8 cellular contexts compared by ENCODE assay signal in genomic region chr16:85029413-85029794, GRCh38. TPM values are rescaled to one million over a fixed set of nuclear protein-coding genes. Genes with fewer than 3 reads are reported as not detected.
A peak's percentile ranks its signal among the peaks of the same experiment; 100 is the strongest.
DNase-seq lines count a peak whose midpoint lies in the region; ATAC-seq and TF ChIP-seq lines count a peak whose summit lies in the region.

No MANE protein-coding gene starts in this region.

- no peak overlapping the region for H4K12ac ChIP-seq in trophoblast cell (ENCODE audit: low read depth, low read length)

- no peak overlapping the region for H2BK12ac ChIP-seq in trophoblast cell (ENCODE audit: low read length)

- H3K79me1 ChIP-seq in trophoblast cell (ENCODE audit: low read length): peaks cover 7% of the 10 kb centered on the region

- H3K36me3 ChIP-seq in BE2C (no peaks in the 10 kb centered on the region), trophoblast cell (ENCODE audit: control insufficient read depth in 1 of 2, insufficient read depth in 2 of 2, low read length in 2 of 2) (no peaks in the 10 kb centered on the region)

- H3K27ac ChIP-seq in coronary artery: peak overlapping the region in 1 of 2 donors; percentile 90
- H3K27ac ChIP-seq in trophoblast cell (ENCODE audit: low read depth, low read length): no peak overlapping the region

- no peak overlapping the region for H2BK5ac ChIP-seq in trophoblast cell (ENCODE audit: low read depth, low read length, poor library complexity)

- DNase-seq in BE2C (peak; percentile 65), coronary artery (ENCODE audit: low spot score) (no peak), trophoblast cell (peak; percentile 65 to 85)
- DNase-seq in activated CD4-positive, CD25-positive, alpha-beta regulatory T cell treated with anti-CD3 and anti-CD28 coated beads, Interleukin-2, amount 50 U/mL, for 72 hours: peak; percentile 40

- no peak overlapping the region for H2AFZ ChIP-seq in trophoblast cell (ENCODE audit: insufficient read depth, low read length, poor library complexity)

- no peak overlapping the region for H3K4ac ChIP-seq in trophoblast cell (ENCODE audit: low read depth, low read length)

- H4K91ac ChIP-seq in trophoblast cell (ENCODE audit: low read depth, low read length): no peak overlapping the region

- H3K79me2 ChIP-seq in trophoblast cell (ENCODE audit: control insufficient read depth, insufficient read depth, low read length, poor library complexity): peaks cover 6% of the 10 kb centered on the region

- H3K27me3 ChIP-seq in BE2C (no peaks in the 10 kb centered on the region), trophoblast cell (ENCODE audit: insufficient read depth, low read length) (no peaks in the 10 kb centered on the region)

- H3K9ac ChIP-seq in trophoblast cell (ENCODE audit: low read length): no peak overlapping the region

- H3K18ac ChIP-seq in trophoblast cell (ENCODE audit: low read length): no peak overlapping the region

- H3K23ac ChIP-seq in trophoblast cell (ENCODE audit: low read length): no peak overlapping the region

- no peak overlapping the region for H2BK120ac ChIP-seq in trophoblast cell (ENCODE audit: insufficient read depth, low read length, poor library complexity)

- H3K4me1 ChIP-seq in BE2C (peaks cover 7% of the 10 kb centered on the region), trophoblast cell (ENCODE audit: control insufficient read depth in 1 of 2, insufficient read depth in 2 of 2, low read length in 2 of 2) (peaks cover 19 to 22% of the 10 kb centered on the region in 2 experiments)

- H3K4me3 ChIP-seq in BE2C (ENCODE audit: low read depth, low read length) (peak overlapping the region; percentile 54), coronary artery (peak overlapping the region; percentile 99), trophoblast cell (ENCODE audit: low read depth, low read length) (no peak overlapping the region)

- H3K4me2 ChIP-seq in trophoblast cell (ENCODE audit: low read length): no peak overlapping the region

- no peak overlapping the region for H3K14ac ChIP-seq in trophoblast cell (ENCODE audit: low read length)

- no peak overlapping the region for H2AK5ac ChIP-seq in trophoblast cell (ENCODE audit: low read length)

- TF ChIP-seq CTCF in BE2C (IDR thresholded peaks at IDR 0.05; ENCODE audit: low read depth, low read length): no peak
- no peak for TF ChIP-seq CTCF in coronary artery (IDR thresholded peaks at IDR 0.05)

- ATAC-seq in HG02938 (IDR thresholded peaks at IDR 0.05; ENCODE audit: unreplicated experiment) (peak; percentile 39), GM18520 (IDR thresholded peaks at IDR 0.05; ENCODE audit: unreplicated experiment) (no peak), HG02840 (IDR thresholded peaks at IDR 0.05; ENCODE audit: low FRiP score, unreplicated experiment) (no peak), HG02763 (IDR thresholded peaks at IDR 0.05; ENCODE audit: unreplicated experiment) (no peak)

- H3K9me3 ChIP-seq in BE2C (no peaks in the 10 kb centered on the region), trophoblast cell (ENCODE audit: insufficient read depth, low read depth, low read length) (no peaks in the 10 kb centered on the region)

- H4K8ac ChIP-seq in trophoblast cell (ENCODE audit: low read depth, low read length): no peak overlapping the region

- WGBS in trophoblast cell (ENCODE audit: extremely low coverage, insufficient coverage, insufficient read length): no CpG with 5 or more reads among the region's 5 CpGs

RNA-seq across cellular contexts. Expression of gene KIAA0513, which starts 1.8 kb away (rescaled TPM):
- 16.5 TPM for polyA plus RNA-seq in BE2C (2012; ENCODE audit: insufficient read depth, insufficient read length, low read depth)
- 11.0 and 11.8 TPM in 2 replicates for polyA plus RNA-seq in trophoblast cell (2013)

RNA-seq across cellular contexts. Expression of gene ZDHHC7, which starts 18.1 kb away (rescaled TPM):
- 29.1 TPM for polyA plus RNA-seq in BE2C (2012; ENCODE audit: insufficient read depth, insufficient read length, low read depth)
- polyA plus RNA-seq in trophoblast cell (2013): 46.3 and 46.6 TPM in 2 replicates
